ENCODE assay signal across 14 cellular contexts in the genomic region with DNA sequence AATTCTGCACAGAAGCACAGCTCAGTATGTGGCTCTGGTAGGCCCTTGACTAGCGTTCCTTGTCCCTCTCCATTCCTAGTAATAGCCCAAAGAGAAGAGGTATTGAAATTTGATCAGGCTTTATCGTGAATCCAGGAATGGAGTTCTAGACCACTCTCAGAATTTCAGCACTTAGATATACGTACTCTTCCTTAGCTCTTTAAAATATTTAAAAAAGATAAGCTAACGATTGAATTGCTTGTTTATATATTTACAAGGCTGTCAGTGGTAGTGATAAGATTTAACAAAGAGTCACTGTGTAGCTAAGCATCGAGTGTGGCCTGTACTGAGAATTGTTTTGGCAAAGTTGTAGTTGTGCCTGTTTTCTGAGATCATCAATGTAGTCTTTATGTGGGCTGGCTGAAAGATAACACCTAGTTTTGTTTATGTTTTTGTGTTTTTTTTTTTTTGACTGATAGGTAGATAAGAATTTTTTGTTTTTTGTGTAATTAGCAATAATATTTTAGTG. TPM values are rescaled to one million over a fixed set of nuclear protein-coding genes. Genes with fewer than 3 reads are reported as not detected.
A peak's percentile ranks its signal among the peaks of the same experiment; 100 is the strongest.
DNase-seq lines count a peak whose midpoint lies in the region; ATAC-seq, FAIRE-seq and TF ChIP-seq lines count a peak whose summit lies in the region.
"Had no signal": no experiment of that assay in that cellular context is flagged by ENCODE, and none has a peak within 500 bp of the region (broad histone marks: within the 10 kb centered on the region; RNA-seq: fewer than 3 reads in every experiment).

No MANE protein-coding gene starts in this region.

- H3K4me1 ChIP-seq in left ventricle myocardium inferior (peaks cover 37% of the 10 kb centered on the region), hepatocyte (ENCODE audit: insufficient read depth) (peaks cover 31% of the 10 kb centered on the region), testis (peaks cover 20% of the 10 kb centered on the region)

- DNase-seq in left ventricle myocardium inferior (no peak), left cardiac atrium (no peak), RCC 7860 (ENCODE audit: low spot score) (no peak), hepatocyte (ENCODE audit: low spot score) (no peak), testis (no peak), NOMO-1 treated with DMSO at 0.1 percent for 48 hours (lab: John Stamatoyannopoulos, UW; ENCODE audit: unreplicated experiment) (no peak)
- DNase-seq: activated CD8-positive, alpha-beta memory T cell treated with anti-CD3 and anti-CD28 coated beads, Interleukin-2, amount 50 U/mL, for 48 hours; AML-193; aorta had no signal

- intact Hi-C loops in left ventricle myocardium inferior (cut with micrococcal nuclease), result no loop called here
- intact Hi-C loops in left cardiac atrium (cut with DNase I), result loop anchor here in 1 of 2 donors (10.0 kb wide), 2 partner anchors 226 to 326 kb away; a partner anchor contains a TSS
- intact Hi-C loops in testis (cut with DNase I; ENCODE audit: low total_unique reads), result no loop called here

- H3K79me2 ChIP-seq in hepatocyte, result peaks cover 62% of the 10 kb centered on the region

- peak overlapping the region; percentile 71 for H3K4me2 ChIP-seq in hepatocyte

- H3K4me3 ChIP-seq in left ventricle myocardium inferior, result peak overlapping the region; percentile 3
- H3K4me3 ChIP-seq in hepatocyte, result no peak overlapping the region
- H3K4me3 ChIP-seq in testis, result peak overlapping the region in 1 of 2 donors; percentile 88

- peaks cover 14% of the 10 kb centered on the region for H3K9me3 ChIP-seq in left ventricle myocardium inferior (replicated peaks)
- H3K9me3 ChIP-seq in hepatocyte (ENCODE audit: low read depth), result no peaks in the 10 kb centered on the region
- H3K9me3 ChIP-seq in testis, result no peaks in the 10 kb centered on the region

- TF ChIP-seq POLR2A in testis (IDR thresholded peaks at IDR 0.05), result no peak

- no peaks in the 10 kb centered on the region for H4K20me1 ChIP-seq in hepatocyte (ENCODE audit: insufficient read depth, poor library complexity, severe bottlenecking)

- 19% methylated on average over 5 of the region's 5 CpGs for WGBS in hepatocyte (ENCODE audit: low lambda C conversion rate, missing lambda C conversion rate)
- 29 to 36% methylated on average over 5 of the region's 5 CpGs for WGBS in testis, 2 donors

- ATAC-seq in left cardiac atrium (no peak), GM18502 (IDR thresholded peaks at IDR 0.05; ENCODE audit: poor library complexity, unreplicated experiment) (no peak), HG03378 (IDR thresholded peaks at IDR 0.05; ENCODE audit: unreplicated experiment) (no peak)
- ATAC-seq: esophagus mucosa, left lobe of liver had no signal

- no peak overlapping the region for H2AFZ ChIP-seq in hepatocyte

- H3K36me3 ChIP-seq in left ventricle myocardium inferior (peaks cover 12% of the 10 kb centered on the region), hepatocyte (replicated peaks; ENCODE audit: insufficient read depth, low read depth) (no peaks in the 10 kb centered on the region), testis (ENCODE audit: low read depth, missing control alignments) (no peaks in the 10 kb centered on the region)

- TF ChIP-seq CTCF in left ventricle myocardium inferior (IDR thresholded peaks at IDR 0.05; ENCODE audit: borderline replicate concordance) (no peak), hepatocyte (IDR thresholded peaks at IDR 0.05; ENCODE audit: poor library complexity) (no peak), testis (IDR thresholded peaks at IDR 0.05) (no peak)

- H3K27me3 ChIP-seq in left ventricle myocardium inferior (ENCODE audit: low read depth) (peaks cover 12% of the 10 kb centered on the region), hepatocyte (no peaks in the 10 kb centered on the region), testis (no peaks in the 10 kb centered on the region)

- no peaks in the 10 kb centered on the region for H3K9me2 ChIP-seq in hepatocyte (replicated peaks; ENCODE audit: insufficient read depth)

- peak; percentile 25 for FAIRE-seq in RCC 7860 (lab: Jason Lieb, UNC)
- FAIRE-seq: urothelium cell line had no signal

- no peak overlapping the region for H3K27ac ChIP-seq in left ventricle myocardium inferior (replicated peaks)
- H3K27ac ChIP-seq in hepatocyte, result peak overlapping the region; percentile 10
- H3K27ac ChIP-seq in testis, result peak overlapping the region; percentile 34 to 53

RNA-seq across cellular contexts. Expression of a gene that starts 2.5 kb away (rescaled TPM):
- total RNA-seq in left ventricle myocardium inferior, result 5.6 TPM
- 1 to 10 TPM; 3.3 to 3.6 TPM for total RNA-seq in left cardiac atrium
- total RNA-seq in hepatocyte, result 9.1 and 10.1 TPM in 2 replicates
- 3.5 and 5.2 TPM in 2 replicates for polyA plus RNA-seq in hepatocyte
- 10 to 100 TPM; 66.5 to 74.8 TPM for total RNA-seq in testis
- polyA plus RNA-seq in testis (ENCODE audit: insufficient read depth, low read depth, low replicate concordance), result 14.5 TPM
